In the genomic region with DNA sequence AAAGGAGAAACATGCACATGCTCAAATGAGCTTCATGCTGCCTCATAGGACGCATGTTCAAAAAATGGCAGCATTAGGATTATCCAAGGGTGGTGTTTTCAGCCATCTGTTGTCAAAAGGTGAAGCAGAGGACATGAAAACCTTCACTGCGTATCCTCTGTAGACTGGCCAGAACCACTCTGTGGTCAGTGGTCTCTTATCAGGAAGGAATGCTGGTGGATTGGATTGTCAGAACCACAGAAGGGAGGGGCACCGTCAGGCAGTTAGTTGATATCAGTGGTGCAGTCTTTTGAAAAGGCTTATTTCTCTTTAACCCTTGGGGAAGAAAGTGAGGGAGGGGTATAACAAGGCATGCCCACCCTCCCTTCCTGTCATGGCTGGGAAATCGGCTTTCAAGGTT, we compare ENCODE assay signal across 18 cellular contexts.
A peak's percentile ranks its signal among the peaks of the same experiment; 100 is the strongest.
DNase-seq lines count a peak whose midpoint lies in the region; ATAC-seq and TF ChIP-seq lines count a peak whose summit lies in the region.
"Had no signal": no experiment of that assay in that cellular context is flagged by ENCODE, and none has a peak within 500 bp of the region (broad histone marks: within the 10 kb centered on the region; RNA-seq: fewer than 3 reads in every experiment).

No MANE protein-coding gene starts in this region.

- DNase-seq in GM23338 (ENCODE audit: low spot score) = no peak
- DNase-seq in amniotic epithelial cell (ENCODE audit: low read depth) = peak; percentile 91
- DNase-seq in choroid plexus epithelial cell (ENCODE audit: low read depth) = peak; percentile 50
- DNase-seq in myocyte (ENCODE audit: low read depth) = peak; percentile 84
- no peak for DNase-seq in globus pallidus (ENCODE audit: low spot score)
- no peak for DNase-seq in right cardiac atrium
- DNase-seq in neuronal stem cell (ENCODE audit: low spot score) = no peak
- DNase-seq: CD4-positive, alpha-beta memory T cell; GF-D8; H9; Kasumi-1; NCI-H1417; NCI-H187; NCI-H446 treated with DMSO at 0.1 percent for 48 hours; Peyer's patch had no signal

- no peak overlapping the region for H3K4ac ChIP-seq in neuronal stem cell (ENCODE audit: low read length)

- H3K27ac ChIP-seq in GM23338 (ENCODE audit: low read depth) (no peak overlapping the region), right cardiac atrium (ENCODE audit: low read length) (no peak overlapping the region), neuronal stem cell (replicated peaks; ENCODE audit: low read length) (no peak overlapping the region)
- H3K27ac ChIP-seq: BLaER1 treated with 17β-estradiol and CSF1 and Interleukin-3, amounts not matched to agents 10 nM and 100 nM; Peyer's patch had no signal

- H3K36me3 ChIP-seq in GM23338 (ENCODE audit: insufficient read depth) (peaks cover under 1% of the 10 kb centered on the region; the same call in 1 of the 2 replicates), neuronal stem cell (replicated peaks in 1 of 2; ENCODE audit: control insufficient read depth in 2 of 2, insufficient read depth in 2 of 2, low read length in 2 of 2) (peaks cover 0 to 2% of the 10 kb centered on the region in 2 donors)
- H3K36me3 ChIP-seq: BLaER1 treated with 17β-estradiol and CSF1 and Interleukin-3, amounts not matched to agents 10 nM and 100 nM; Peyer's patch had no signal

- H3K18ac ChIP-seq in neuronal stem cell (ENCODE audit: low read length) = no peak overlapping the region

- H2BK15ac ChIP-seq in neuronal stem cell (ENCODE audit: low read length) = no peak overlapping the region

- H3K27ac Mint-ChIP-seq in GM23338 = 0 out of 2 replicates have a peak overlapping the region, but pooled peaks have one; percentile 5
- H3K27ac Mint-ChIP-seq: CD4-positive, alpha-beta memory T cell had no signal

- no peaks in the 10 kb centered on the region for H3K79me1 ChIP-seq in neuronal stem cell (ENCODE audit: low read depth, low read length)

- H3K9me3 ChIP-seq in right cardiac atrium (ENCODE audit: control insufficient read depth, low read length) (no peaks in the 10 kb centered on the region), neuronal stem cell (replicated peaks in 1 of 2; ENCODE audit: control insufficient read depth in 2 of 2, insufficient read depth in 1 of 2, low read depth in 1 of 2, low read length in 2 of 2) (no peaks in the 10 kb centered on the region)
- H3K9me3 ChIP-seq: BLaER1 treated with 17β-estradiol and CSF1 and Interleukin-3, amounts not matched to agents 10 nM and 100 nM; Peyer's patch had no signal

- peaks cover 29% of the 10 kb centered on the region for H3K79me2 ChIP-seq in GM23338 (replicated peaks; ENCODE audit: insufficient read depth)

- 70% methylated on average over 4 of the region's 4 CpGs for WGBS in right cardiac atrium
- no CpG with 5 or more reads among the region's 4 CpGs for WGBS in neuronal stem cell (ENCODE audit: extremely low coverage in 2 of 2, insufficient read length in 2 of 2, insufficient replicate concordance in 1 of 2), 2 donors

- no peak overlapping the region for H4K91ac ChIP-seq in neuronal stem cell (ENCODE audit: low read depth, low read length, poor library complexity)

- ATAC-seq in GM23338 (no peak), GM18505 (IDR thresholded peaks at IDR 0.05; ENCODE audit: unreplicated experiment) (no peak), right cardiac atrium (no peak)
- ATAC-seq: SK-N-SH treated with all-trans-retinoic acid at 6 μM for 48 hours had no signal

- TF ChIP-seq CTCF in GM23338 (conservative IDR thresholded peaks at IDR 0.05; ENCODE audit: low read depth in 2 of 2) (no peak), choroid plexus epithelial cell (conservative IDR thresholded peaks at IDR 0.05; ENCODE audit: low read depth, low read length) (no peak)

- no peaks in the 10 kb centered on the region for H4K20me1 ChIP-seq in GM23338 (replicated peaks; ENCODE audit: insufficient read depth)
- H4K20me1 ChIP-seq: BLaER1 treated with 17β-estradiol and CSF1 and Interleukin-3, amounts not matched to agents 10 nM and 100 nM had no signal

- no peak overlapping the region for H3K14ac ChIP-seq in neuronal stem cell (ENCODE audit: low read length)

- H4K8ac ChIP-seq in neuronal stem cell (ENCODE audit: low read depth, low read length) = no peak overlapping the region

- no peak overlapping the region for H3K4me3 Mint-ChIP-seq in GM23338
- H3K4me3 Mint-ChIP-seq: CD4-positive, alpha-beta memory T cell; H9 had no signal

- H3K27me3 ChIP-seq in GM23338 (ENCODE audit: insufficient read depth) (no peaks in the 10 kb centered on the region), right cardiac atrium (ENCODE audit: control insufficient read depth, insufficient read depth) (no peaks in the 10 kb centered on the region), neuronal stem cell (ENCODE audit: control insufficient read depth in 3 of 3, insufficient read depth in 3 of 3, low read depth in 1 of 3, low read length in 3 of 3) (no peaks in the 10 kb centered on the region)
- H3K27me3 ChIP-seq: BLaER1 treated with 17β-estradiol and CSF1 and Interleukin-3, amounts not matched to agents 10 nM and 100 nM; Peyer's patch had no signal

- H2BK5ac ChIP-seq in neuronal stem cell (ENCODE audit: low read length) = no peak overlapping the region

- peaks cover 40% of the 10 kb centered on the region for H3K4me1 ChIP-seq in GM23338 (ENCODE audit: insufficient read depth)
- H3K4me1 ChIP-seq in right cardiac atrium (ENCODE audit: control insufficient read depth, insufficient read depth, low read length) = peaks cover 2% of the 10 kb centered on the region
- peaks cover 0 to 5% of the 10 kb centered on the region in 2 donors for H3K4me1 ChIP-seq in neuronal stem cell (ENCODE audit: control insufficient read depth in 2 of 2, insufficient read depth in 1 of 2, low read depth in 1 of 2, low read length in 2 of 2)
- H3K4me1 ChIP-seq: BLaER1 treated with 17β-estradiol and CSF1 and Interleukin-3, amounts not matched to agents 10 nM and 100 nM; Peyer's patch had no signal

- H3K4me1 Mint-ChIP-seq in GM23338 = peaks cover 30% of the 10 kb centered on the region
- H3K4me1 Mint-ChIP-seq: CD4-positive, alpha-beta memory T cell had no signal

- peaks cover 5% of the 10 kb centered on the region; the same call in 2 of the 3 replicates for H3K36me3 Mint-ChIP-seq in GM23338 (ENCODE audit: low read depth)
- H3K36me3 Mint-ChIP-seq: CD4-positive, alpha-beta memory T cell had no signal

- H3K4me3 ChIP-seq in GM23338 (no peak overlapping the region), choroid plexus epithelial cell (ENCODE audit: low read depth, low read length) (no peak overlapping the region), right cardiac atrium (ENCODE audit: low read length) (no peak overlapping the region), neuronal stem cell (ENCODE audit: low read length in 2 of 2) (no peak overlapping the region)
- H3K4me3 ChIP-seq: BLaER1 treated with 17β-estradiol and CSF1 and Interleukin-3, amounts not matched to agents 10 nM and 100 nM; Peyer's patch had no signal

- no peaks in the 10 kb centered on the region for H3F3A ChIP-seq in GM23338 (replicated peaks; ENCODE audit: low read depth)

- no peak overlapping the region for H3K23ac ChIP-seq in neuronal stem cell (ENCODE audit: low read depth, low read length, poor library complexity)

- H3K9ac ChIP-seq in neuronal stem cell (ENCODE audit: low read depth, low read length, poor library complexity) = no peak overlapping the region
- H3K9ac ChIP-seq: BLaER1 treated with 17β-estradiol and CSF1 and Interleukin-3, amounts not matched to agents 10 nM and 100 nM had no signal

- no peak for TF ChIP-seq POLR2A in GM18505 (IDR thresholded peaks at IDR 0.05; ENCODE audit: borderline replicate concordance, extremely low read depth, insufficient read depth, insufficient read length)

- no peak overlapping the region for H2AK5ac ChIP-seq in neuronal stem cell (ENCODE audit: low read depth, low read length)

- no peaks in the 10 kb centered on the region for H3K9me3 Mint-ChIP-seq in GM23338

- H3K4me2 ChIP-seq in GM23338 (no peak overlapping the region), neuronal stem cell (ENCODE audit: insufficient read depth, low read length, poor library complexity, severe bottlenecking) (no peak overlapping the region)
- H3K4me2 ChIP-seq: BLaER1 treated with 17β-estradiol and CSF1 and Interleukin-3, amounts not matched to agents 10 nM and 100 nM had no signal

- H3K27me3 Mint-ChIP-seq in GM23338 (ENCODE audit: insufficient read depth, low read depth, poor library complexity) = peaks cover 2% of the 10 kb centered on the region

- 0 out of 2 replicates have a peak, but pooled peaks cover 3% of the 10 kb centered on the region for H3K9me2 ChIP-seq in GM23338 (ENCODE audit: insufficient read depth)

- H2BK12ac ChIP-seq in neuronal stem cell (ENCODE audit: low read length) = no peak overlapping the region

- no peak overlapping the region for H2BK120ac ChIP-seq in neuronal stem cell (ENCODE audit: low read depth, low read length)

- H2AFZ ChIP-seq in GM23338 = no peak overlapping the region
- H2AFZ ChIP-seq in neuronal stem cell (ENCODE audit: low read length) = no peak overlapping the region

- intact Hi-C loops in right cardiac atrium (cut with DNase I) = no loop called here

TF ChIP-seq in GM23338, 12 proteins besides CTCF, POLR2A, EP300 and RAD21 (continues in another document):
- TF ChIP-seq ZNF331 (CRISPR knock-in tag; IDR thresholded peaks at IDR 0.05; ENCODE audit: low read depth) (no peak), POLR2AphosphoS5 (IDR thresholded peaks at IDR 0.05; ENCODE audit: low read depth) (no peak)

Comparison
In these comparisons a context has a peak if more than half of its experiments do, and no peak if none do; other contexts are left out.
1. DNase-seq: peak in amniotic epithelial cell (single experiment), choroid plexus epithelial cell (single experiment) and myocyte (single experiment); none in GM23338 (single experiment), globus pallidus (single experiment), right cardiac atrium (0 of 3) and neuronal stem cell (single experiment).